Comparison of ENCODE assay signal across 1 cellular context in the genomic region with DNA sequence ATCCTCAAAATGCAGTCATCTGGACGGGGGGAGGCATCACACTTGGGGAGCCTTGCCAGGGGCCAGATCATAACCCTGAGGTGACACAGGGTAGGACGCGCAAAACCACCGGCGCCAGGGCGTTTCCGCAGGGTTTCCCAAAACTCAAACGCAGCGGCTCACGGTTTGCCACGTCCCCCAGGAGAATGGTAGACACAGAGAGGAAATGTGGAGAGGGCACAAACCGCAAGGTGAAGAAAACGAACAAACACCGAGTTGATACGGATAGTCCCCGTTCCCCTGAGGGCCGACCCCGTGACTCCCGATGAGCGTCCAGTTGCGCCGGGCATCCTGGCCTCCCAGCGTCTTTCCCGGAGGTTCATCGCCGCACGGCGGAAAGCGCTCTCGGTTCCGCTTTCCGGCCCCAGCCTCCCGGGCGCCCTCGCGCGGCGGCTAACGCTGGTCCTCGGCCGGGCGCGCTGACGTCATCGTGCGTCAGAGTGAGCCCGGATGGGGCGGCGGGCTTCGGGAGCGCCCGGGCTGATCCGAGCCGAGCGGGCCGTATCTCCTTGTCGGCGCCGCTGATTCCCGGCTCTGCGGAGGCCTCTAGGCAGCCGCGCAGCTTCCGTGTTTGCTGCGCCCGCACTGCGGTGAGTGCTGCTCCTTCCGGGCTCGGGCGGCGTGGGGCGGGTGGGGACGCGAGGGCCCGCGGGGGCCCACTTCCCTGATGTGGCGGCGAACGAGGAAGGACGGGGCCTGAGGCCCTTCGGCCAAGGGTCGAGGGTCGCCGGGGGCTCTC.
TF ChIP-seq lines count a peak whose summit lies in the region.

BIRC2 (plus strand) TSS at position 467 of the 778 bp plus-strand sequence. CDS start 2,641 bp downstream, outside the sequence.

TF ChIP-seq in K562, 482 proteins besides CTCF, POLR2A, EP300 and RAD21 (continued from another document and continues in another):
- TF ChIP-seq, protein P1, sequence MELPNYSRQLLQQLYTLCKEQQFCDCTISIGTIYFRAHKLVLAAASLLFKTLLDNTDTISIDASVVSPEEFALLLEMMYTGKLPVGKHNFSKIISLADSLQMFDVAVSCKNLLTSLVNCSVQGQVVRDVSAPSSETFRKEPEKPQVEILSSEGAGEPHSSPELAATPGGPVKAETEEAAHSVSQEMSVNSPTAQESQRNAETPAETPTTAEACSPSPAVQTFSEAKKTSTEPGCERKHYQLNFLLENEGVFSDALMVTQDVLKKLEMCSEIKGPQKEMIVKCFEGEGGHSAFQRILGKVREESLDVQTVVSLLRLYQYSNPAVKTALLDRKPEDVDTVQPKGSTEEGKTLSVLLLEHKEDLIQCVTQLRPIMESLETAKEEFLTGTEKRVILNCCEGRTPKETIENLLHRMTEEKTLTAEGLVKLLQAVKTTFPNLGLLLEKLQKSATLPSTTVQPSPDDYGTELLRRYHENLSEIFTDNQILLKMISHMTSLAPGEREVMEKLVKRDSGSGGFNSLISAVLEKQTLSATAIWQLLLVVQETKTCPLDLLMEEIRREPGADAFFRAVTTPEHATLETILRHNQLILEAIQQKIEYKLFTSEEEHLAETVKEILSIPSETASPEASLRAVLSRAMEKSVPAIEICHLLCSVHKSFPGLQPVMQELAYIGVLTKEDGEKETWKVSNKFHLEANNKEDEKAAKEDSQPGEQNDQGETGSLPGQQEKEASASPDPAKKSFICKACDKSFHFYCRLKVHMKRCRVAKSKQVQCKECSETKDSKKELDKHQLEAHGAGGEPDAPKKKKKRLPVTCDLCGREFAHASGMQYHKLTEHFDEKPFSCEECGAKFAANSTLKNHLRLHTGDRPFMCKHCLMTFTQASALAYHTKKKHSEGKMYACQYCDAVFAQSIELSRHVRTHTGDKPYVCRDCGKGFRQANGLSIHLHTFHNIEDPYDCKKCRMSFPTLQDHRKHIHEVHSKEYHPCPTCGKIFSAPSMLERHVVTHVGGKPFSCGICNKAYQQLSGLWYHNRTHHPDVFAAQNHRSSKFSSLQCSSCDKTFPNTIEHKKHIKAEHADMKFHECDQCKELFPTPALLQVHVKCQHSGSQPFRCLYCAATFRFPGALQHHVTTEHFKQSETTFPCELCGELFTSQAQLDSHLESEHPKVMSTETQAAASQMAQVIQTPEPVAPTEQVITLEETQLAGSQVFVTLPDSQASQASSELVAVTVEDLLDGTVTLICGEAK (IDR thresholded peaks at IDR 0.05) = peak; percentile 75
- TF ChIP-seq, protein P1 (CRISPR knock-in tag; IDR thresholded peaks at IDR 0.05) = no peak
- TF ChIP-seq POLR3A (IDR thresholded peaks at IDR 0.05; ENCODE audit: borderline replicate concordance, extremely low read depth, insufficient read depth, insufficient read length) = no peak
- TF ChIP-seq PRDM10 (IDR thresholded peaks at IDR 0.05; ENCODE audit: partially characterized antibody) = no peak
- TF ChIP-seq, protein P2, sequence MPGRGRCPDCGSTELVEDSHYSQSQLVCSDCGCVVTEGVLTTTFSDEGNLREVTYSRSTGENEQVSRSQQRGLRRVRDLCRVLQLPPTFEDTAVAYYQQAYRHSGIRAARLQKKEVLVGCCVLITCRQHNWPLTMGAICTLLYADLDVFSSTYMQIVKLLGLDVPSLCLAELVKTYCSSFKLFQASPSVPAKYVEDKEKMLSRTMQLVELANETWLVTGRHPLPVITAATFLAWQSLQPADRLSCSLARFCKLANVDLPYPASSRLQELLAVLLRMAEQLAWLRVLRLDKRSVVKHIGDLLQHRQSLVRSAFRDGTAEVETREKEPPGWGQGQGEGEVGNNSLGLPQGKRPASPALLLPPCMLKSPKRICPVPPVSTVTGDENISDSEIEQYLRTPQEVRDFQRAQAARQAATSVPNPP (IDR thresholded peaks at IDR 0.05; ENCODE audit: borderline replicate concordance, insufficient read depth, insufficient read length) = no peak
- peak; percentile 67; the same call in 1 of the 2 replicates for TF ChIP-seq POLR2AphosphoS5 (IDR thresholded peaks at IDR 0.05; ENCODE audit: control insufficient read depth, insufficient read depth, low read depth, low read length)
- TF ChIP-seq POLR2B (IDR thresholded peaks at IDR 0.05; ENCODE audit: low read depth, partially characterized antibody) = peak; percentile 86
- TF ChIP-seq, protein P3, sequence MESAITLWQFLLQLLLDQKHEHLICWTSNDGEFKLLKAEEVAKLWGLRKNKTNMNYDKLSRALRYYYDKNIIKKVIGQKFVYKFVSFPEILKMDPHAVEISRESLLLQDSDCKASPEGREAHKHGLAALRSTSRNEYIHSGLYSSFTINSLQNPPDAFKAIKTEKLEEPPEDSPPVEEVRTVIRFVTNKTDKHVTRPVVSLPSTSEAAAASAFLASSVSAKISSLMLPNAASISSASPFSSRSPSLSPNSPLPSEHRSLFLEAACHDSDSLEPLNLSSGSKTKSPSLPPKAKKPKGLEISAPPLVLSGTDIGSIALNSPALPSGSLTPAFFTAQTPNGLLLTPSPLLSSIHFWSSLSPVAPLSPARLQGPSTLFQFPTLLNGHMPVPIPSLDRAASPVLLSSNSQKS (CRISPR knock-in tag; IDR thresholded peaks at IDR 0.05) = no peak
- no peak for TF ChIP-seq NR4A1 (CRISPR knock-in tag; IDR thresholded peaks at IDR 0.05)
- 0 out of 2 replicates have a peak, but pooled peaks have one; percentile 29 for TF ChIP-seq NR4A1 (tag; IDR thresholded peaks at IDR 0.05)
- peak in 2 of 3 experiments; percentile 35 to 56 for TF ChIP-seq YY1 (IDR thresholded peaks at IDR 0.05; ENCODE audit: borderline replicate concordance in 1 of 3, control insufficient read depth in 1 of 3, extremely low read depth in 1 of 3, insufficient read depth in 3 of 3, insufficient read length in 1 of 3, insufficient replicate concordance in 2 of 3, low read depth in 1 of 3, low read length in 2 of 3)
- TF ChIP-seq NBN (IDR thresholded peaks at IDR 0.05; ENCODE audit: low read depth) = peak; percentile 85; the same call in 1 of the 2 replicates
- peak; percentile 56; the same call in 1 of the 2 replicates for TF ChIP-seq ZNF395 (CRISPR knock-in tag; IDR thresholded peaks at IDR 0.05)
- TF ChIP-seq, protein P4, sequence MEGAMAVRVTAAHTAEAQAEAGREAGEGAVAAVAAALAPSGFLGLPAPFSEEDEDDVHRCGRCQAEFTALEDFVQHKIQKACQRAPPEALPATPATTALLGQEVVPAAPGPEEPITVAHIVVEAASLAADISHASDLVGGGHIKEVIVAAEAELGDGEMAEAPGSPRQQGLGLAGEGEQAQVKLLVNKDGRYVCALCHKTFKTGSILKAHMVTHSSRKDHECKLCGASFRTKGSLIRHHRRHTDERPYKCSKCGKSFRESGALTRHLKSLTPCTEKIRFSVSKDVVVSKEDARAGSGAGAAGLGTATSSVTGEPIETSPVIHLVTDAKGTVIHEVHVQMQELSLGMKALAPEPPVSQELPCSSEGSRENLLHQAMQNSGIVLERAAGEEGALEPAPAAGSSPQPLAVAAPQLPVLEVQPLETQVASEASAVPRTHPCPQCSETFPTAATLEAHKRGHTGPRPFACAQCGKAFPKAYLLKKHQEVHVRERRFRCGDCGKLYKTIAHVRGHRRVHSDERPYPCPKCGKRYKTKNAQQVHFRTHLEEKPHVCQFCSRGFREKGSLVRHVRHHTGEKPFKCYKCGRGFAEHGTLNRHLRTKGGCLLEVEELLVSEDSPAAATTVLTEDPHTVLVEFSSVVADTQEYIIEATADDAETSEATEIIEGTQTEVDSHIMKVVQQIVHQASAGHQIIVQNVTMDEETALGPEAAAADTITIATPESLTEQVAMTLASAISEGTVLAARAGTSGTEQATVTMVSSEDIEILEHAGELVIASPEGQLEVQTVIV (CRISPR knock-in tag; IDR thresholded peaks at IDR 0.05; ENCODE audit: borderline replicate concordance) = peak; percentile 95
- TF ChIP-seq TAF7 (tag; IDR thresholded peaks at IDR 0.05) = peak; percentile 80
- TF ChIP-seq ZBTB17 (CRISPR knock-in tag; IDR thresholded peaks at IDR 0.05) = no peak
- TF ChIP-seq, protein P5, sequence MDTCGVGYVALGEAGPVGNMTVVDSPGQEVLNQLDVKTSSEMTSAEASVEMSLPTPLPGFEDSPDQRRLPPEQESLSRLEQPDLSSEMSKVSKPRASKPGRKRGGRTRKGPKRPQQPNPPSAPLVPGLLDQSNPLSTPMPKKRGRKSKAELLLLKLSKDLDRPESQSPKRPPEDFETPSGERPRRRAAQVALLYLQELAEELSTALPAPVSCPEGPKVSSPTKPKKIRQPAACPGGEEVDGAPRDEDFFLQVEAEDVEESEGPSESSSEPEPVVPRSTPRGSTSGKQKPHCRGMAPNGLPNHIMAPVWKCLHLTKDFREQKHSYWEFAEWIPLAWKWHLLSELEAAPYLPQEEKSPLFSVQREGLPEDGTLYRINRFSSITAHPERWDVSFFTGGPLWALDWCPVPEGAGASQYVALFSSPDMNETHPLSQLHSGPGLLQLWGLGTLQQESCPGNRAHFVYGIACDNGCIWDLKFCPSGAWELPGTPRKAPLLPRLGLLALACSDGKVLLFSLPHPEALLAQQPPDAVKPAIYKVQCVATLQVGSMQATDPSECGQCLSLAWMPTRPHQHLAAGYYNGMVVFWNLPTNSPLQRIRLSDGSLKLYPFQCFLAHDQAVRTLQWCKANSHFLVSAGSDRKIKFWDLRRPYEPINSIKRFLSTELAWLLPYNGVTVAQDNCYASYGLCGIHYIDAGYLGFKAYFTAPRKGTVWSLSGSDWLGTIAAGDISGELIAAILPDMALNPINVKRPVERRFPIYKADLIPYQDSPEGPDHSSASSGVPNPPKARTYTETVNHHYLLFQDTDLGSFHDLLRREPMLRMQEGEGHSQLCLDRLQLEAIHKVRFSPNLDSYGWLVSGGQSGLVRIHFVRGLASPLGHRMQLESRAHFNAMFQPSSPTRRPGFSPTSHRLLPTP (IDR thresholded peaks at IDR 0.05; ENCODE audit: borderline replicate concordance, extremely low read depth, insufficient read length) = no peak
- TF ChIP-seq MTF1 (CRISPR knock-in tag; IDR thresholded peaks at IDR 0.05; ENCODE audit: borderline replicate concordance) = no peak
- peak; percentile 20; the same call in 1 of the 2 replicates for TF ChIP-seq SMARCA4 (IDR thresholded peaks at IDR 0.05)
- peak; percentile 95 for TF ChIP-seq CREB1 (IDR thresholded peaks at IDR 0.05)
- TF ChIP-seq CREB1 (CRISPR knock-in tag; IDR thresholded peaks at IDR 0.05) = peak; percentile 96
- no peak for TF ChIP-seq TCF7L2 (IDR thresholded peaks at IDR 0.05; ENCODE audit: low read depth, low read length)
